ENCODE assay signal across 22 cellular contexts in the genomic region with DNA sequence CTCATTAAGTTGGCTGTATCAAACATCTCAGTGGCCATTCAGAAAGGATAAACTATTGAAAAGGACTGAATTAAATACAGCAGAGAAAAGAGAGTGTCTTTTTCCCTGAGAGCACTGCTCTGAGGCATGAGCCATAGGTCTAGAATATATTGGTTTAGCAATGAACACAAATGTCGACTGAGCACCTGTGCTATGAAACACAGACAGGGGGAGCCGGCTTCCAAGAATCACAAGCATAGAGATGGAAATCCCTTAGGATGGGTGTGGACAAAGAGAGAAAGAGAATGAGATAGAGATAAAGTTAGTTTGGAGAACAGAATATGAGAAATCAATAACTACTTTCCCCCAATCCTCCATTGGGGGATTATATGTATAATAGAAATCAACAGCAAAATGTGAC. TPM values are rescaled to one million over a fixed set of nuclear protein-coding genes. Genes with fewer than 3 reads are reported as not detected.
"Had no signal": no experiment of that assay in that cellular context is flagged by ENCODE, and none has a peak within 500 bp of the region (broad histone marks: within the 10 kb centered on the region; RNA-seq: fewer than 3 reads in every experiment).

No MANE protein-coding gene starts in this region.

- H3K9me3 Mint-ChIP-seq: central memory CD8-positive, alpha-beta T cell had no signal

- H3K36me3 ChIP-seq: breast epithelium, colonic mucosa, heart left ventricle, right lobe of liver, tibial nerve had no signal

- H3K36me3 Mint-ChIP-seq: activated naive CD8-positive, alpha-beta T cell treated with anti-CD3 and anti-CD28 coated beads for 36 hours; memory B cell; natural killer cell treated with Interleukin-12 subunit alpha and Interleukin-12 subunit beta and Interleukin-15 and Interleukin-18, amount 100 ng/mL, for 72 hours; stimulated activated effector memory CD8-positive, alpha-beta T cell treated with anti-CD3 and anti-CD28 coated beads, Interleukin-12 subunit alpha, Interleukin-12 subunit beta, amount 100 ng/mL, for 72 hours had no signal

- DNase-seq: activated B cell treated with CpG ODN at 0.5 μM for 24 hours; activated CD4-positive, alpha-beta T cell treated with anti-CD3 and anti-CD28 coated beads for 4 hours; activated CD4-positive, alpha-beta T cell treated with anti-CD3 and anti-CD28 coated beads, Interleukin-2, amount 50 U/mL, for 48 hours; activated CD8-positive, alpha-beta memory T cell treated with anti-CD3 and anti-CD28 coated beads, Interleukin-2, amount 50 U/mL, for 48 hours; activated naive CD4-positive, alpha-beta T cell treated with Interleukin-2 at 50 U/mL for 16 hours; activated naive CD8-positive, alpha-beta T cell treated with anti-CD3 and anti-CD28 coated beads for 36 hours; activated T-cell treated with anti-CD3 and anti-CD28 coated beads, Interleukin-2, amount 50 U/mL, for 48 hours; colonic mucosa; dorsolateral prefrontal cortex; heart left ventricle; left colon; right lobe of liver; stimulated activated CD4-positive, alpha-beta T cell treated with anti-CD3 and anti-CD28 coated beads, Interleukin-1b, Interleukin-23, amount 100 ng/mL, for 48 hours; stimulated activated naive CD8-positive, alpha-beta T cell treated with anti-CD3 and anti-CD28 coated beads, Interleukin-15, amount 100 ng/mL, for 72 hours; T1000 had no signal

- H3K4me1 Mint-ChIP-seq: activated B cell treated with CpG ODN at 0.5 μM for 24 hours; activated naive CD8-positive, alpha-beta T cell treated with anti-CD3 and anti-CD28 coated beads for 36 hours; central memory CD8-positive, alpha-beta T cell; memory B cell; stimulated activated effector memory CD8-positive, alpha-beta T cell treated with anti-CD3 and anti-CD28 coated beads, Interleukin-12 subunit alpha, Interleukin-12 subunit beta, amount 100 ng/mL, for 72 hours; stimulated activated naive CD8-positive, alpha-beta T cell treated with anti-CD3 and anti-CD28 coated beads, Interleukin-15, amount 100 ng/mL, for 72 hours had no signal

- H3K27ac Mint-ChIP-seq: activated B cell treated with CpG ODN at 0.5 μM for 24 hours; activated naive CD8-positive, alpha-beta T cell treated with anti-CD3 and anti-CD28 coated beads for 36 hours; memory B cell; natural killer cell treated with Interleukin-12 subunit alpha and Interleukin-12 subunit beta and Interleukin-15 and Interleukin-18, amount 100 ng/mL, for 72 hours; stimulated activated effector memory CD8-positive, alpha-beta T cell treated with anti-CD3 and anti-CD28 coated beads, Interleukin-12 subunit alpha, Interleukin-12 subunit beta, amount 100 ng/mL, for 72 hours had no signal

- H3K4me1 ChIP-seq: breast epithelium, colonic mucosa, heart left ventricle, right lobe of liver, tibial nerve had no signal

- ATAC-seq: heart left ventricle; left colon; natural killer cell treated with Interleukin-12 subunit alpha and Interleukin-12 subunit beta and Interleukin-15 and Interleukin-18, amount 100 ng/mL, for 72 hours; right lobe of liver; stimulated activated effector memory CD8-positive, alpha-beta T cell treated with anti-CD3 and anti-CD28 coated beads, Interleukin-12 subunit alpha, Interleukin-12 subunit beta, amount 100 ng/mL, for 72 hours; stimulated activated naive CD8-positive, alpha-beta T cell treated with anti-CD3 and anti-CD28 coated beads, Interleukin-15, amount 100 ng/mL, for 72 hours had no signal

- H3K9me3 ChIP-seq: colonic mucosa, right lobe of liver had no signal

- H3K4me3 Mint-ChIP-seq: activated B cell treated with CpG ODN at 0.5 μM for 24 hours; activated naive CD8-positive, alpha-beta T cell treated with anti-CD3 and anti-CD28 coated beads for 36 hours; central memory CD8-positive, alpha-beta T cell; memory B cell; natural killer cell treated with Interleukin-12 subunit alpha and Interleukin-12 subunit beta and Interleukin-15 and Interleukin-18, amount 100 ng/mL, for 72 hours; stimulated activated effector memory CD8-positive, alpha-beta T cell treated with anti-CD3 and anti-CD28 coated beads, Interleukin-12 subunit alpha, Interleukin-12 subunit beta, amount 100 ng/mL, for 72 hours; stimulated activated naive CD8-positive, alpha-beta T cell treated with anti-CD3 and anti-CD28 coated beads, Interleukin-15, amount 100 ng/mL, for 72 hours had no signal

- H3K4me3 ChIP-seq: breast epithelium, colonic mucosa, dorsolateral prefrontal cortex, heart left ventricle, right lobe of liver, skin epidermis, tibial nerve had no signal

- H3K27ac ChIP-seq: breast epithelium, colonic mucosa, heart left ventricle, right lobe of liver, skin epidermis, tibial nerve had no signal

- H3K27me3 ChIP-seq: breast epithelium, colonic mucosa, dorsolateral prefrontal cortex, heart left ventricle, right lobe of liver, tibial nerve had no signal

RNA-seq across cellular contexts. Expression of a gene that starts 54.8 kb away (rescaled TPM):
- total RNA-seq: activated B cell treated with CpG ODN at 0.5 μM for 24 hours had no signal
